8 cellular contexts compared by ENCODE assay signal in the genomic region with DNA sequence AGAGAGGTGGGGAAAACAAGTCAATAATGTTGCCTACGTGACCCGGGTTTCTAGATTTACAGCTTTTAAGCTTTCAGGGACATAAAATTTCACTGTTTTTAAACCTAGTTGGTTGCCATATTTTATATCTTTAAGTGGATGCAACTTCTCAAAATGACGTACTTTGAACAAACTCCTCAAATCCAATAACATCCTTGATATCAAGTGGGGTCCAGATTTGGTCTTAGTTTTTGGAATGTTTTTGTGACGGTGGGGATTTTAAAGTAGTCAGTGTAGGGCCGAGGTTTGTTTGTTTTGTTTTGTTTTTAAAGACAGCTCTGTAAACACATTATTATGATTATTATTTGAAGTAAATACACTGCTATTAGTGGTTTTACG. TPM values are rescaled to one million over a fixed set of nuclear protein-coding genes. Genes with fewer than 3 reads are reported as not detected.
DNase-seq lines count a peak whose midpoint lies in the region; ATAC-seq and TF ChIP-seq lines count a peak whose summit lies in the region.

No MANE protein-coding gene starts in this region.

- no peak overlapping the region for H3K27ac Mint-ChIP-seq in activated T-cell treated with anti-CD3 and anti-CD28 coated beads, Interleukin-2, amount 50 U/mL, for 24 hours
- peak overlapping the region; percentile 98 for H3K27ac Mint-ChIP-seq in activated T-helper 1 cell treated with anti-CD3 and anti-CD28 coated beads, Interleukin-12 subunit alpha, Interleukin-12 subunit beta, Interleukin-2, Interleukin-4 antibody, amounts not matched to agents 30 ng/mL and 10 ng/mL and 1 ng/mL, durations not matched to agents 14 hours and 24 hours and 36 hours

- H3K4me3 ChIP-seq in liver (ENCODE audit: low read depth in 1 of 3, low read length in 3 of 3): peak overlapping the region; percentile 74 to 94 (median 84)
- peak overlapping the region in 2 of 3 donors; percentile 84 to 85 for H3K4me3 ChIP-seq in thyroid gland (replicated peaks in 1 of 3)

- no peak for ATAC-seq in GM19324 (IDR thresholded peaks at IDR 0.05; ENCODE audit: low FRiP score, unreplicated experiment)
- ATAC-seq in HG02938 (IDR thresholded peaks at IDR 0.05; ENCODE audit: unreplicated experiment): no peak
- ATAC-seq in HG03565 (IDR thresholded peaks at IDR 0.05; ENCODE audit: unreplicated experiment): no peak

- intact Hi-C loops in activated T-helper 1 cell treated with anti-CD3 and anti-CD28 coated beads, Interleukin-12 subunit alpha, Interleukin-12 subunit beta, Interleukin-2, Interleukin-4 antibody, amounts not matched to agents 30 ng/mL and 10 ng/mL and 1 ng/mL, durations not matched to agents 14 hours and 24 hours and 36 hours (cut with micrococcal nuclease): loop anchor here (5.0 to 10.0 kb wide), 4 partner anchors 267 to 754 kb away; a partner anchor contains a TSS
- intact Hi-C loops in thyroid gland (cut with DNase I): no loop called here

- H3K4me1 Mint-ChIP-seq in activated T-cell treated with anti-CD3 and anti-CD28 coated beads, Interleukin-2, amount 50 U/mL, for 24 hours (ENCODE audit: low read depth): peaks cover 31% of the 10 kb centered on the region
- peaks cover 45% of the 10 kb centered on the region for H3K4me1 Mint-ChIP-seq in activated T-helper 1 cell treated with anti-CD3 and anti-CD28 coated beads, Interleukin-12 subunit alpha, Interleukin-12 subunit beta, Interleukin-2, Interleukin-4 antibody, amounts not matched to agents 30 ng/mL and 10 ng/mL and 1 ng/mL, durations not matched to agents 14 hours and 24 hours and 36 hours (ENCODE audit: low read depth)

- H3K9ac ChIP-seq in liver (ENCODE audit: low read depth in 1 of 2, low read length in 2 of 2): peak overlapping the region; percentile 81 to 88

- TF ChIP-seq RAD21 in liver (IDR thresholded peaks at IDR 0.05): no peak

- DNase-seq in activated T-cell treated with anti-CD3 and anti-CD28 coated beads, Interleukin-2, amount 50 U/mL, for 24 hours: no peak
- no peak for DNase-seq in activated T-cell treated with anti-CD3 and anti-CD28 coated beads, Interleukin-2, amount 50 U/mL, for 48 hours
- no peak for DNase-seq in activated T-helper 1 cell treated with anti-CD3 and anti-CD28 coated beads, Interleukin-12 subunit alpha, Interleukin-12 subunit beta, Interleukin-2, Interleukin-4 antibody, amounts not matched to agents 30 ng/mL and 10 ng/mL and 1 ng/mL, durations not matched to agents 14 hours and 24 hours and 36 hours (ENCODE audit: low spot score)
- DNase-seq in thyroid gland: no peak

- no peaks in the 10 kb centered on the region for H3K27me3 ChIP-seq in liver (ENCODE audit: control insufficient read depth in 4 of 4, insufficient read depth in 4 of 4, low read length in 3 of 4)
- no peaks in the 10 kb centered on the region for H3K27me3 ChIP-seq in thyroid gland

- WGBS in liver: 6% methylated on average over 6 of the region's 6 CpGs
- WGBS in thyroid gland, 2 donors: 26 to 36% methylated on average over 6 of the region's 6 CpGs

- H3K36me3 Mint-ChIP-seq in activated T-cell treated with anti-CD3 and anti-CD28 coated beads, Interleukin-2, amount 50 U/mL, for 24 hours (ENCODE audit: low read depth): peaks cover 13% of the 10 kb centered on the region
- H3K36me3 Mint-ChIP-seq in activated T-helper 1 cell treated with anti-CD3 and anti-CD28 coated beads, Interleukin-12 subunit alpha, Interleukin-12 subunit beta, Interleukin-2, Interleukin-4 antibody, amounts not matched to agents 30 ng/mL and 10 ng/mL and 1 ng/mL, durations not matched to agents 14 hours and 24 hours and 36 hours (ENCODE audit: low read depth): peaks cover 28% of the 10 kb centered on the region

- TF ChIP-seq CTCF in liver (IDR thresholded peaks at IDR 0.05; ENCODE audit: low read depth, low read length, missing input control): no peak
- TF ChIP-seq CTCF in thyroid gland (IDR thresholded peaks at IDR 0.05): no peak

- peaks cover 36% of the 10 kb centered on the region for H3K27me3 Mint-ChIP-seq in activated T-cell treated with anti-CD3 and anti-CD28 coated beads, Interleukin-2, amount 50 U/mL, for 24 hours
- peaks cover 9% of the 10 kb centered on the region for H3K27me3 Mint-ChIP-seq in activated T-helper 1 cell treated with anti-CD3 and anti-CD28 coated beads, Interleukin-12 subunit alpha, Interleukin-12 subunit beta, Interleukin-2, Interleukin-4 antibody, amounts not matched to agents 30 ng/mL and 10 ng/mL and 1 ng/mL, durations not matched to agents 14 hours and 24 hours and 36 hours (ENCODE audit: insufficient read depth)

- H3K4me1 ChIP-seq in liver (ENCODE audit: control insufficient read depth in 4 of 4, insufficient read depth in 4 of 4, low read length in 3 of 4) (peaks cover 2 to 18% (median 13%) of the 10 kb centered on the region in 4 donors), thyroid gland (peaks cover 8 to 9% of the 10 kb centered on the region in 2 donors)

- H3K9me3 ChIP-seq in liver (ENCODE audit: control insufficient read depth in 4 of 4, low read length in 3 of 4) (no peaks in the 10 kb centered on the region), thyroid gland (no peaks in the 10 kb centered on the region)

- no peak for TF ChIP-seq POLR2A in thyroid gland (IDR thresholded peaks at IDR 0.05)

- H3K4me3 Mint-ChIP-seq in activated T-cell treated with anti-CD3 and anti-CD28 coated beads, Interleukin-2, amount 50 U/mL, for 24 hours: peak overlapping the region; percentile 86
- H3K4me3 Mint-ChIP-seq in activated T-helper 1 cell treated with anti-CD3 and anti-CD28 coated beads, Interleukin-12 subunit alpha, Interleukin-12 subunit beta, Interleukin-2, Interleukin-4 antibody, amounts not matched to agents 30 ng/mL and 10 ng/mL and 1 ng/mL, durations not matched to agents 14 hours and 24 hours and 36 hours: peak overlapping the region; percentile 99

- no peaks in the 10 kb centered on the region for H3K9me3 Mint-ChIP-seq in activated T-cell treated with anti-CD3 and anti-CD28 coated beads, Interleukin-2, amount 50 U/mL, for 24 hours
- H3K9me3 Mint-ChIP-seq in activated T-helper 1 cell treated with anti-CD3 and anti-CD28 coated beads, Interleukin-12 subunit alpha, Interleukin-12 subunit beta, Interleukin-2, Interleukin-4 antibody, amounts not matched to agents 30 ng/mL and 10 ng/mL and 1 ng/mL, durations not matched to agents 14 hours and 24 hours and 36 hours: no peaks in the 10 kb centered on the region

- H3K27ac ChIP-seq in liver (ENCODE audit: low read depth in 1 of 2, low read length in 2 of 2) (peak overlapping the region; percentile 93 to 95), thyroid gland (peak overlapping the region; percentile 95 to 98 (median 96))

- H3K36me3 ChIP-seq in liver (ENCODE audit: control insufficient read depth in 4 of 4, insufficient read depth in 3 of 4, low read depth in 1 of 4, low read length in 3 of 4) (no peaks in the 10 kb centered on the region), thyroid gland (no peaks in the 10 kb centered on the region)

TF ChIP-seq in liver, 16 proteins besides CTCF, POLR2A, EP300 and RAD21:
- TF ChIP-seq RXRA (IDR thresholded peaks at IDR 0.05) (no peak), HNF4G (IDR thresholded peaks at IDR 0.05) (no peak), SP1 (IDR thresholded peaks at IDR 0.05) (no peak), JUND (IDR thresholded peaks at IDR 0.05) (no peak), HNF4A (conservative IDR thresholded peaks at IDR 0.05) (no peak)

RNA-seq across cellular contexts. Expression of a gene that starts 0.5 kb away (rescaled TPM):
- total RNA-seq in activated T-helper 1 cell treated with anti-CD3 and anti-CD28 coated beads, Interleukin-12 subunit alpha, Interleukin-12 subunit beta, Interleukin-2, Interleukin-4 antibody, amounts not matched to agents 30 ng/mL and 10 ng/mL and 1 ng/mL, durations not matched to agents 14 hours and 24 hours and 36 hours: 13.7 and 14.9 TPM in 2 replicates
- total RNA-seq in liver (10 to 100 TPM in 1 of 2 donors, 1 to 10 TPM in 1; 2.6 to 27.4 TPM), thyroid gland (10 to 100 TPM; 10.3 to 21.6 (median 11.6) TPM)
- polyA plus RNA-seq in liver: 1 to 10 TPM; 1.9 to 5.8 TPM

RNA-seq across cellular contexts. Expression of a gene that starts 10.4 kb away (rescaled TPM):
- total RNA-seq in activated T-helper 1 cell treated with anti-CD3 and anti-CD28 coated beads, Interleukin-12 subunit alpha, Interleukin-12 subunit beta, Interleukin-2, Interleukin-4 antibody, amounts not matched to agents 30 ng/mL and 10 ng/mL and 1 ng/mL, durations not matched to agents 14 hours and 24 hours and 36 hours: 58.8 and 62.0 TPM in 2 replicates
- total RNA-seq in liver (10 to 100 TPM; 16.9 to 45.0 TPM), thyroid gland (10 to 100 TPM; 47.1 to 87.0 (median 79.4) TPM)
- 10 to 100 TPM in 1 of 2 donors, 1 to 10 TPM in 1; 8.6 to 19.4 TPM for polyA plus RNA-seq in liver
